18 cellular contexts compared by ENCODE assay signal in the genomic region with DNA sequence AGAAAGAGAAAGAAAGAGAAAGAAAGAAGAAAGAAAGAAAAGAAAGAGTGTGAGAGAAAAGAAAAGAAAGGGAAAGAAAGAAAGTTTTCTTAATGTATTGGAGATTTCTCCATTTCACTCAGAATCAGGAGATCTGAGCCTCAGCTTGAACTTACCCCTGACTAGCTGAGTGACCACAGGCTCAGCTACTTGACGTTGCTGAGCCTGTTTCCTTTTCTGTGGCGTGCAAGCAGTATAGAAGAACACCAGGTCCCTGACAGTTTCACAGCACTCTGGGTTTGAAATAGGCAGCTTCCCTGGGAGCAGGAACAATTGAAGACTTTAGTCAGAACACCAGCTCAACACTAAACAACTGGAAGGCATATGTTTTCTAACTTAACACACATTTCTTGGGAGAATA. TPM values are rescaled to one million over a fixed set of nuclear protein-coding genes. Genes with fewer than 3 reads are reported as not detected.
DNase-seq lines count a peak whose midpoint lies in the region; ATAC-seq and TF ChIP-seq lines count a peak whose summit lies in the region.
"Had no signal": no experiment of that assay in that cellular context is flagged by ENCODE, and none has a peak within 500 bp of the region (broad histone marks: within the 10 kb centered on the region; RNA-seq: fewer than 3 reads in every experiment).

No MANE protein-coding gene starts in this region.

- H3K27ac ChIP-seq in foreskin keratinocyte = peak overlapping the region; percentile 32

- no peaks in the 10 kb centered on the region for H3K4me1 ChIP-seq in foreskin keratinocyte

- H3K27me3 ChIP-seq in foreskin keratinocyte = peaks cover 38% of the 10 kb centered on the region

- no peak for TF ChIP-seq CTCF in foreskin keratinocyte (conservative IDR thresholded peaks at IDR 0.05)

- ATAC-seq in GM19372 (IDR thresholded peaks at IDR 0.05; ENCODE audit: low read depth, unreplicated experiment) (peak; percentile 70), HG02623 (IDR thresholded peaks at IDR 0.05; ENCODE audit: unreplicated experiment) (peak; percentile 50), HG03565 (IDR thresholded peaks at IDR 0.05; ENCODE audit: unreplicated experiment) (peak; percentile 57), foreskin keratinocyte (no peak), HG02973 (IDR thresholded peaks at IDR 0.05; ENCODE audit: unreplicated experiment) (no peak)

- DNase-seq in foreskin keratinocyte = no peak
- DNase-seq in stimulated activated naive CD4-positive, alpha-beta T cell (lab: John Stamatoyannopoulos, UW) = no peak
- no peak for DNase-seq in iPS-NIHi7 (ENCODE audit: extremely low spot score)
- DNase-seq: activated CD4-positive, alpha-beta T cell treated with anti-CD3 and anti-CD28 coated beads, Interleukin-2, amount 50 U/mL, for 48 hours; CD8-positive, alpha-beta memory T cell; effector CD4-positive, alpha-beta T cell; foreskin fibroblast; NCI-H1436; NCI-H510A treated with DMSO at 0.1 percent for 48 hours; RPMI8226; substantia nigra had no signal

RNA-seq across cellular contexts. Expression of a gene that starts 44.7 kb away (rescaled TPM):
- 0.11 and 0.14 TPM in 2 replicates for total RNA-seq in foreskin keratinocyte
- 0.11 and 0.22 TPM in 2 replicates for polyA plus RNA-seq in foreskin keratinocyte
- total RNA-seq: CD8-positive, alpha-beta memory T cell; osteoblast; smooth muscle cell had no signal
- polyA plus RNA-seq: CD8-positive, alpha-beta memory T cell; IgD-negative memory B cell; smooth muscle cell had no signal

Comparison
In these comparisons a context has a peak if more than half of its experiments do, and no peak if none do; other contexts are left out.
1. ATAC-seq: peak in GM19372 (single experiment), HG02623 (single experiment) and HG03565 (single experiment); none in foreskin keratinocyte (single experiment) and HG02973 (single experiment).